Comparison of ENCODE assay signal across 1 cellular context in the genomic region with DNA sequence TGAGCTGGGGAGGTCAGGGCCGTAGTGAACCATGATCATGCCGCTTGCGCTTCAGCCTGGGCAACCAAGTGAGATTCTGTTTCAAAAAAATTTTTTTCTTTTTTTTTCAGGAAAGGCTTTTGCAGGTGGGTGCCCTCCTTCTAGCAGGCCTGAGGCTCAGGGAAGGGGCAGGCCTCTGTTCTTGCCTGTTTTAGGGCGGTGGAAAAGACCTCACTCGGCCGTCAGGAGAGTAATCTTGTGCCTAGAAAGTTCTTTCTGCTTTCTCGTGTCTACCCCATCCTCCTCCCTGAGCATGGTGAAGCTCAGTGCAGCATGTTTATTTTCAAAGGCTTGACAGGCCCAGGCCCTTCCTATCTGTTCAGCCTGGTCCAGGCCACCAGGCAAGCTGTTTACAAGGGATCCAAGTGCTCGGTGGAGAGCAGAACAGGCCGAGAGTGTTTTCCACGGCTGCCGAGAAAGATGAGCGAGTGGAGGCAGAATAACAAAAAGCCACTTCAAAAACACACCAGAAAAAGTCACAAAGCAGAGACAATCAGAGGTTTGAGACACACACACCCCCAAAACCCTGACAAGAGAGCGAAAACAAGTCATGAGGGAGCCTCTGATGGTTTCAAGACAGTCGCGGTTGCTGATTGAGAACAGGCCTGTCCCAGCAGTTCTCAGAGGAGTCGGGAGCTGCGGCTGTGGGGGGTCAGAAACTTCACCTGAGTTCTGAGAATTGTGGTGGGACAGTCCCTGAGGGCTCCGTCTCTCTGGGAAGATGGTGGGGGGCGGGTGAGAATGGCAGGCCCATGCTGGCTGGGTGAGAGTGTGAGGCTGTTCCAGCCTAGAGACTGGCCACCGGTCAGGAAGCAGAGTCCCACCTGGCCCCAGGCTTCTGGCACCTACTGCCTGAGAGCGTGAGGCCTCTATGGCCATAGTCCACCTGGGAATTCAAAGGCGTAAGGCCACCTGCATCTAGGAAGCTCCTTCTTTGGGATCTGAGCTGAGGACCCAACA.
TF ChIP-seq lines count a peak whose summit lies in the region.

No MANE protein-coding gene starts in this region.

TF ChIP-seq in GM12878, 131 proteins besides CTCF, POLR2A, EP300 and RAD21 (continues in another document):
- TF ChIP-seq MEF2B (IDR thresholded peaks at IDR 0.05; ENCODE audit: partially characterized antibody, poor library complexity, severe bottlenecking) = peak; percentile 100
- TF ChIP-seq HCFC1 (IDR thresholded peaks at IDR 0.05; ENCODE audit: low read length) = no peak; the same call in 1 of the 2 replicates
- TF ChIP-seq KLF5 (IDR thresholded peaks at IDR 0.05; ENCODE audit: partially characterized antibody) = peak; percentile 34
- TF ChIP-seq NFIC (IDR thresholded peaks at IDR 0.05; ENCODE audit: low read depth, low read length) = peak; percentile 86
- TF ChIP-seq BHLHE40 (IDR thresholded peaks at IDR 0.05; ENCODE audit: borderline replicate concordance in 1 of 2, low read depth in 2 of 2, low read length in 1 of 2) = peak; percentile 77 to 88
- TF ChIP-seq WRNIP1 (IDR thresholded peaks at IDR 0.05; ENCODE audit: borderline replicate concordance, low read depth, low read length) = 0 out of 2 replicates have a peak, but pooled peaks have one; percentile 63
- no peak for TF ChIP-seq SUPT20H (IDR thresholded peaks at IDR 0.05; ENCODE audit: borderline replicate concordance, control insufficient read depth, low read depth, low read length)
- no peak for TF ChIP-seq SREBF1 (IDR thresholded peaks at IDR 0.05; ENCODE audit: low read length)
- no peak for TF ChIP-seq SRF (IDR thresholded peaks at IDR 0.05; ENCODE audit: low read depth in 2 of 2, low read length in 2 of 2)
- peak; percentile 94 for TF ChIP-seq POU2F2 (IDR thresholded peaks at IDR 0.05; ENCODE audit: borderline replicate concordance, low read depth, low read length)
- TF ChIP-seq SIX5 (IDR thresholded peaks at IDR 0.05; ENCODE audit: low read depth, low read length, severe bottlenecking) = no peak
- TF ChIP-seq BRCA1 (IDR thresholded peaks at IDR 0.05; ENCODE audit: low read depth, low read length) = 0 out of 2 replicates have a peak, but pooled peaks have one; percentile 13
- TF ChIP-seq, protein P1, sequence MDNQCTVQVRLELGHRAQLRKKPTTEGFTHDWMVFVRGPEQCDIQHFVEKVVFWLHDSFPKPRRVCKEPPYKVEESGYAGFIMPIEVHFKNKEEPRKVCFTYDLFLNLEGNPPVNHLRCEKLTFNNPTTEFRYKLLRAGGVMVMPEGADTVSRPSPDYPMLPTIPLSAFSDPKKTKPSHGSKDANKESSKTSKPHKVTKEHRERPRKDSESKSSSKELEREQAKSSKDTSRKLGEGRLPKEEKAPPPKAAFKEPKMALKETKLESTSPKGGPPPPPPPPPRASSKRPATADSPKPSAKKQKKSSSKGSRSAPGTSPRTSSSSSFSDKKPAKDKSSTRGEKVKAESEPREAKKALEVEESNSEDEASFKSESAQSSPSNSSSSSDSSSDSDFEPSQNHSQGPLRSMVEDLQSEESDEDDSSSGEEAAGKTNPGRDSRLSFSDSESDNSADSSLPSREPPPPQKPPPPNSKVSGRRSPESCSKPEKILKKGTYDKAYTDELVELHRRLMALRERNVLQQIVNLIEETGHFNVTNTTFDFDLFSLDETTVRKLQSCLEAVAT (IDR thresholded peaks at IDR 0.05) = peak; percentile 93; the same call in 1 of the 2 replicates
- TF ChIP-seq PML (IDR thresholded peaks at IDR 0.05; ENCODE audit: low read length) = no peak
- no peak for TF ChIP-seq ZNF274 (IDR thresholded peaks at IDR 0.05; ENCODE audit: insufficient read depth, insufficient read length)
- TF ChIP-seq, protein P2, sequence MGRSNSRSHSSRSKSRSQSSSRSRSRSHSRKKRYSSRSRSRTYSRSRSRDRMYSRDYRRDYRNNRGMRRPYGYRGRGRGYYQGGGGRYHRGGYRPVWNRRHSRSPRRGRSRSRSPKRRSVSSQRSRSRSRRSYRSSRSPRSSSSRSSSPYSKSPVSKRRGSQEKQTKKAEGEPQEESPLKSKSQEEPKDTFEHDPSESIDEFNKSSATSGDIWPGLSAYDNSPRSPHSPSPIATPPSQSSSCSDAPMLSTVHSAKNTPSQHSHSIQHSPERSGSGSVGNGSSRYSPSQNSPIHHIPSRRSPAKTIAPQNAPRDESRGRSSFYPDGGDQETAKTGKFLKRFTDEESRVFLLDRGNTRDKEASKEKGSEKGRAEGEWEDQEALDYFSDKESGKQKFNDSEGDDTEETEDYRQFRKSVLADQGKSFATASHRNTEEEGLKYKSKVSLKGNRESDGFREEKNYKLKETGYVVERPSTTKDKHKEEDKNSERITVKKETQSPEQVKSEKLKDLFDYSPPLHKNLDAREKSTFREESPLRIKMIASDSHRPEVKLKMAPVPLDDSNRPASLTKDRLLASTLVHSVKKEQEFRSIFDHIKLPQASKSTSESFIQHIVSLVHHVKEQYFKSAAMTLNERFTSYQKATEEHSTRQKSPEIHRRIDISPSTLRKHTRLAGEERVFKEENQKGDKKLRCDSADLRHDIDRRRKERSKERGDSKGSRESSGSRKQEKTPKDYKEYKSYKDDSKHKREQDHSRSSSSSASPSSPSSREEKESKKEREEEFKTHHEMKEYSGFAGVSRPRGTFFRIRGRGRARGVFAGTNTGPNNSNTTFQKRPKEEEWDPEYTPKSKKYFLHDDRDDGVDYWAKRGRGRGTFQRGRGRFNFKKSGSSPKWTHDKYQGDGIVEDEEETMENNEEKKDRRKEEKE (IDR thresholded peaks at IDR 0.05) = no peak
- peak; percentile 38; the same call in 1 of the 2 replicates for TF ChIP-seq SMC3 (IDR thresholded peaks at IDR 0.05; ENCODE audit: borderline replicate concordance, low read length)
- peak; percentile 68 for TF ChIP-seq ZNF384 (IDR thresholded peaks at IDR 0.05; ENCODE audit: borderline replicate concordance, low read depth, low read length)
- TF ChIP-seq CBX3 (IDR thresholded peaks at IDR 0.05; ENCODE audit: borderline replicate concordance, low read depth) = no peak
- TF ChIP-seq POLR2AphosphoS2 (IDR thresholded peaks at IDR 0.05; ENCODE audit: low read depth, low read length) = peak; percentile 70; the same call in 1 of the 2 replicates
- TF ChIP-seq, protein P3, sequence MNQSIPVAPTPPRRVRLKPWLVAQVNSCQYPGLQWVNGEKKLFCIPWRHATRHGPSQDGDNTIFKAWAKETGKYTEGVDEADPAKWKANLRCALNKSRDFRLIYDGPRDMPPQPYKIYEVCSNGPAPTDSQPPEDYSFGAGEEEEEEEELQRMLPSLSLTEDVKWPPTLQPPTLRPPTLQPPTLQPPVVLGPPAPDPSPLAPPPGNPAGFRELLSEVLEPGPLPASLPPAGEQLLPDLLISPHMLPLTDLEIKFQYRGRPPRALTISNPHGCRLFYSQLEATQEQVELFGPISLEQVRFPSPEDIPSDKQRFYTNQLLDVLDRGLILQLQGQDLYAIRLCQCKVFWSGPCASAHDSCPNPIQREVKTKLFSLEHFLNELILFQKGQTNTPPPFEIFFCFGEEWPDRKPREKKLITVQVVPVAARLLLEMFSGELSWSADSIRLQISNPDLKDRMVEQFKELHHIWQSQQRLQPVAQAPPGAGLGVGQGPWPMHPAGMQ (IDR thresholded peaks at IDR 0.05; ENCODE audit: borderline replicate concordance) = no peak
- TF ChIP-seq MTA2 (IDR thresholded peaks at IDR 0.05; ENCODE audit: low read depth) = peak; percentile 88
- peak; percentile 72; the same call in 1 of the 2 replicates for TF ChIP-seq SMARCA5 (IDR thresholded peaks at IDR 0.05)
- TF ChIP-seq, protein P4, sequence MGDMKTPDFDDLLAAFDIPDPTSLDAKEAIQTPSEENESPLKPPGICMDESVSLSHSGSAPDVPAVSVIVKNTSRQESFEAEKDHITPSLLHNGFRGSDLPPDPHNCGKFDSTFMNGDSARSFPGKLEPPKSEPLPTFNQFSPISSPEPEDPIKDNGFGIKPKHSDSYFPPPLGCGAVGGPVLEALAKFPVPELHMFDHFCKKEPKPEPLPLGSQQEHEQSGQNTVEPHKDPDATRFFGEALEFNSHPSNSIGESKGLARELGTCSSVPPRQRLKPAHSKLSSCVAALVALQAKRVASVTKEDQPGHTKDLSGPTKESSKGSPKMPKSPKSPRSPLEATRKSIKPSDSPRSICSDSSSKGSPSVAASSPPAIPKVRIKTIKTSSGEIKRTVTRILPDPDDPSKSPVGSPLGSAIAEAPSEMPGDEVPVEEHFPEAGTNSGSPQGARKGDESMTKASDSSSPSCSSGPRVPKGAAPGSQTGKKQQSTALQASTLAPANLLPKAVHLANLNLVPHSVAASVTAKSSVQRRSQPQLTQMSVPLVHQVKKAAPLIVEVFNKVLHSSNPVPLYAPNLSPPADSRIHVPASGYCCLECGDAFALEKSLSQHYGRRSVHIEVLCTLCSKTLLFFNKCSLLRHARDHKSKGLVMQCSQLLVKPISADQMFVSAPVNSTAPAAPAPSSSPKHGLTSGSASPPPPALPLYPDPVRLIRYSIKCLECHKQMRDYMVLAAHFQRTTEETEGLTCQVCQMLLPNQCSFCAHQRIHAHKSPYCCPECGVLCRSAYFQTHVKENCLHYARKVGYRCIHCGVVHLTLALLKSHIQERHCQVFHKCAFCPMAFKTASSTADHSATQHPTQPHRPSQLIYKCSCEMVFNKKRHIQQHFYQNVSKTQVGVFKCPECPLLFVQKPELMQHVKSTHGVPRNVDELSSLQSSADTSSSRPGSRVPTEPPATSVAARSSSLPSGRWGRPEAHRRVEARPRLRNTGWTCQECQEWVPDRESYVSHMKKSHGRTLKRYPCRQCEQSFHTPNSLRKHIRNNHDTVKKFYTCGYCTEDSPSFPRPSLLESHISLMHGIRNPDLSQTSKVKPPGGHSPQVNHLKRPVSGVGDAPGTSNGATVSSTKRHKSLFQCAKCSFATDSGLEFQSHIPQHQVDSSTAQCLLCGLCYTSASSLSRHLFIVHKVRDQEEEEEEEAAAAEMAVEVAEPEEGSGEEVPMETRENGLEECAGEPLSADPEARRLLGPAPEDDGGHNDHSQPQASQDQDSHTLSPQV (IDR thresholded peaks at IDR 0.05) = peak; percentile 54
- TF ChIP-seq TBL1XR1 (IDR thresholded peaks at IDR 0.05; ENCODE audit: low read depth, low read length) = peak; percentile 92
- TF ChIP-seq, protein P5, sequence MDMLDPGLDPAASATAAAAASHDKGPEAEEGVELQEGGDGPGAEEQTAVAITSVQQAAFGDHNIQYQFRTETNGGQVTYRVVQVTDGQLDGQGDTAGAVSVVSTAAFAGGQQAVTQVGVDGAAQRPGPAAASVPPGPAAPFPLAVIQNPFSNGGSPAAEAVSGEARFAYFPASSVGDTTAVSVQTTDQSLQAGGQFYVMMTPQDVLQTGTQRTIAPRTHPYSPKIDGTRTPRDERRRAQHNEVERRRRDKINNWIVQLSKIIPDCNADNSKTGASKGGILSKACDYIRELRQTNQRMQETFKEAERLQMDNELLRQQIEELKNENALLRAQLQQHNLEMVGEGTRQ (IDR thresholded peaks at IDR 0.05; ENCODE audit: borderline replicate concordance, low read depth, low read length) = no peak
- TF ChIP-seq, protein P6, sequence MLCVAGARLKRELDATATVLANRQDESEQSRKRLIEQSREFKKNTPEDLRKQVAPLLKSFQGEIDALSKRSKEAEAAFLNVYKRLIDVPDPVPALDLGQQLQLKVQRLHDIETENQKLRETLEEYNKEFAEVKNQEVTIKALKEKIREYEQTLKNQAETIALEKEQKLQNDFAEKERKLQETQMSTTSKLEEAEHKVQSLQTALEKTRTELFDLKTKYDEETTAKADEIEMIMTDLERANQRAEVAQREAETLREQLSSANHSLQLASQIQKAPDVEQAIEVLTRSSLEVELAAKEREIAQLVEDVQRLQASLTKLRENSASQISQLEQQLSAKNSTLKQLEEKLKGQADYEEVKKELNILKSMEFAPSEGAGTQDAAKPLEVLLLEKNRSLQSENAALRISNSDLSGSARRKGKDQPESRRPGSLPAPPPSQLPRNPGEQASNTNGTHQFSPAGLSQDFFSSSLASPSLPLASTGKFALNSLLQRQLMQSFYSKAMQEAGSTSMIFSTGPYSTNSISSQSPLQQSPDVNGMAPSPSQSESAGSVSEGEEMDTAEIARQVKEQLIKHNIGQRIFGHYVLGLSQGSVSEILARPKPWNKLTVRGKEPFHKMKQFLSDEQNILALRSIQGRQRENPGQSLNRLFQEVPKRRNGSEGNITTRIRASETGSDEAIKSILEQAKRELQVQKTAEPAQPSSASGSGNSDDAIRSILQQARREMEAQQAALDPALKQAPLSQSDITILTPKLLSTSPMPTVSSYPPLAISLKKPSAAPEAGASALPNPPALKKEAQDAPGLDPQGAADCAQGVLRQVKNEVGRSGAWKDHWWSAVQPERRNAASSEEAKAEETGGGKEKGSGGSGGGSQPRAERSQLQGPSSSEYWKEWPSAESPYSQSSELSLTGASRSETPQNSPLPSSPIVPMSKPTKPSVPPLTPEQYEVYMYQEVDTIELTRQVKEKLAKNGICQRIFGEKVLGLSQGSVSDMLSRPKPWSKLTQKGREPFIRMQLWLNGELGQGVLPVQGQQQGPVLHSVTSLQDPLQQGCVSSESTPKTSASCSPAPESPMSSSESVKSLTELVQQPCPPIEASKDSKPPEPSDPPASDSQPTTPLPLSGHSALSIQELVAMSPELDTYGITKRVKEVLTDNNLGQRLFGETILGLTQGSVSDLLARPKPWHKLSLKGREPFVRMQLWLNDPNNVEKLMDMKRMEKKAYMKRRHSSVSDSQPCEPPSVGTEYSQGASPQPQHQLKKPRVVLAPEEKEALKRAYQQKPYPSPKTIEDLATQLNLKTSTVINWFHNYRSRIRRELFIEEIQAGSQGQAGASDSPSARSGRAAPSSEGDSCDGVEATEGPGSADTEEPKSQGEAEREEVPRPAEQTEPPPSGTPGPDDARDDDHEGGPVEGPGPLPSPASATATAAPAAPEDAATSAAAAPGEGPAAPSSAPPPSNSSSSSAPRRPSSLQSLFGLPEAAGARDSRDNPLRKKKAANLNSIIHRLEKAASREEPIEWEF (IDR thresholded peaks at IDR 0.05; ENCODE audit: insufficient replicate concordance, low read depth, low read length) = peak; percentile 100
- TF ChIP-seq NFXL1 (IDR thresholded peaks at IDR 0.05; ENCODE audit: borderline replicate concordance) = no peak
- TF ChIP-seq CREB1 (IDR thresholded peaks at IDR 0.05; ENCODE audit: low read depth) = 0 out of 2 replicates have a peak, but pooled peaks have one; percentile 49
- TF ChIP-seq ESRRA (IDR thresholded peaks at IDR 0.05; ENCODE audit: low read length) = no peak
- peak; percentile 62; the same call in 1 of the 2 replicates for TF ChIP-seq TCF7 (IDR thresholded peaks at IDR 0.05; ENCODE audit: borderline replicate concordance)
- peak; percentile 68 for TF ChIP-seq JUND (IDR thresholded peaks at IDR 0.05; ENCODE audit: low read depth, low read length)
- TF ChIP-seq NRF1 (conservative IDR thresholded peaks at IDR 0.05; ENCODE audit: low read depth, low read length) = no peak
- peak; percentile 94 for TF ChIP-seq PAX5 (IDR thresholded peaks at IDR 0.05; ENCODE audit: borderline replicate concordance, low read depth, low read length)
- TF ChIP-seq SP1 (IDR thresholded peaks at IDR 0.05; ENCODE audit: low read depth, low read length) = peak; percentile 85
- TF ChIP-seq SREBF2 (IDR thresholded peaks at IDR 0.05; ENCODE audit: low read length) = no peak
- TF ChIP-seq IKZF2 (IDR thresholded peaks at IDR 0.05) = peak; percentile 95 to 97
- TF ChIP-seq CBFB (IDR thresholded peaks at IDR 0.05; ENCODE audit: low read depth) = peak; percentile 90
- TF ChIP-seq CREM (IDR thresholded peaks at IDR 0.05; ENCODE audit: low read depth) = peak; percentile 84; the same call in 1 of the 2 replicates
- TF ChIP-seq RUNX3 (IDR thresholded peaks at IDR 0.05; ENCODE audit: low read length) = peak; percentile 96
